Comparison of ENCODE assay signal across 1 cellular context in the genomic region with DNA sequence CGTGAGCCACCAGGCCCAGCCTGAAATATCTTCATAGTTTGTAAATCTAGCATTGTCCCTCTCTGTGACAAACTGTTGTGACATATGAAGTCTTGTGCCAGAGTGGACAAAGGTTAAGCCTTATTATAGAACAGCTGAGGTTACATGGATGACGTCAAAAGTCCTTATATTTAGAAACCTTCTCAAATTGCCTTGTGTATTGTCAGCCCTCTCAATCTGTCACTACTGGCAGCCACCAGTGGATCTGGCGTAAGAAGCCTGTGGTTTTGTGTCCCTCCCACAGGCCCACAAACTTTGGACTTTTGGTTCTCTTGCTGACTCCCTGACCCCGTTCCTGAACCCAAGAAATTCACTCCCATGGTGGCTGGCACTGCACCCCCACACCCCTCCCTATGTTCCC.
TF ChIP-seq lines count a peak whose summit lies in the region.

No MANE protein-coding gene starts in this region.

TF ChIP-seq in GM12878, 131 proteins besides CTCF, POLR2A, EP300 and RAD21 (continued from another document):
- TF ChIP-seq MEF2A (IDR thresholded peaks at IDR 0.05; ENCODE audit: insufficient read depth, low read depth, low read length) (peak; percentile 53; the same call in 1 of the 2 replicates), MTA2 (IDR thresholded peaks at IDR 0.05; ENCODE audit: low read depth) (peak; percentile 87), LARP7 (IDR thresholded peaks at IDR 0.05) (no peak), CHD1 (IDR thresholded peaks at IDR 0.05; ENCODE audit: low read depth, low read length) (no peak), NR2F1 (conservative IDR thresholded peaks at IDR 0.05) (peak; percentile 90), ATF7 (IDR thresholded peaks at IDR 0.05; ENCODE audit: low read depth) (peak; percentile 87), MEF2B (IDR thresholded peaks at IDR 0.05; ENCODE audit: partially characterized antibody, poor library complexity, severe bottlenecking) (peak; percentile 93), CREB1 (IDR thresholded peaks at IDR 0.05; ENCODE audit: low read depth) (peak; percentile 30; the same call in 1 of the 2 replicates), RAD51 (IDR thresholded peaks at IDR 0.05) (peak; percentile 9; the same call in 1 of the 2 replicates), MTA3 (IDR thresholded peaks at IDR 0.05; ENCODE audit: borderline replicate concordance, low read length) (no peak), RUNX3 (IDR thresholded peaks at IDR 0.05; ENCODE audit: low read length) (peak; percentile 25; the same call in 1 of the 2 replicates), STAT1 (conservative IDR thresholded peaks at IDR 0.05) (no peak)
- TF ChIP-seq, protein P1, sequence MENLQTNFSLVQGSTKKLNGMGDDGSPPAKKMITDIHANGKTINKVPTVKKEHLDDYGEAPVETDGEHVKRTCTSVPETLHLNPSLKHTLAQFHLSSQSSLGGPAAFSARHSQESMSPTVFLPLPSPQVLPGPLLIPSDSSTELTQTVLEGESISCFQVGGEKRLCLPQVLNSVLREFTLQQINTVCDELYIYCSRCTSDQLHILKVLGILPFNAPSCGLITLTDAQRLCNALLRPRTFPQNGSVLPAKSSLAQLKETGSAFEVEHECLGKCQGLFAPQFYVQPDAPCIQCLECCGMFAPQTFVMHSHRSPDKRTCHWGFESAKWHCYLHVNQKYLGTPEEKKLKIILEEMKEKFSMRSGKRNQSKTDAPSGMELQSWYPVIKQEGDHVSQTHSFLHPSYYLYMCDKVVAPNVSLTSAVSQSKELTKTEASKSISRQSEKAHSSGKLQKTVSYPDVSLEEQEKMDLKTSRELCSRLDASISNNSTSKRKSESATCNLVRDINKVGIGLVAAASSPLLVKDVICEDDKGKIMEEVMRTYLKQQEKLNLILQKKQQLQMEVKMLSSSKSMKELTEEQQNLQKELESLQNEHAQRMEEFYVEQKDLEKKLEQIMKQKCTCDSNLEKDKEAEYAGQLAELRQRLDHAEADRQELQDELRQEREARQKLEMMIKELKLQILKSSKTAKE (IDR thresholded peaks at IDR 0.05; ENCODE audit: low read depth, poor library complexity, severe bottlenecking), result peak; percentile 31
- TF ChIP-seq, protein P2, sequence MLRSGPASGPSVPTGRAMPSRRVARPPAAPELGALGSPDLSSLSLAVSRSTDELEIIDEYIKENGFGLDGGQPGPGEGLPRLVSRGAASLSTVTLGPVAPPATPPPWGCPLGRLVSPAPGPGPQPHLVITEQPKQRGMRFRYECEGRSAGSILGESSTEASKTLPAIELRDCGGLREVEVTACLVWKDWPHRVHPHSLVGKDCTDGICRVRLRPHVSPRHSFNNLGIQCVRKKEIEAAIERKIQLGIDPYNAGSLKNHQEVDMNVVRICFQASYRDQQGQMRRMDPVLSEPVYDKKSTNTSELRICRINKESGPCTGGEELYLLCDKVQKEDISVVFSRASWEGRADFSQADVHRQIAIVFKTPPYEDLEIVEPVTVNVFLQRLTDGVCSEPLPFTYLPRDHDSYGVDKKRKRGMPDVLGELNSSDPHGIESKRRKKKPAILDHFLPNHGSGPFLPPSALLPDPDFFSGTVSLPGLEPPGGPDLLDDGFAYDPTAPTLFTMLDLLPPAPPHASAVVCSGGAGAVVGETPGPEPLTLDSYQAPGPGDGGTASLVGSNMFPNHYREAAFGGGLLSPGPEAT (IDR thresholded peaks at IDR 0.05; ENCODE audit: low read depth), result peak; percentile 22; the same call in 1 of the 2 replicates
